ENCODE assay signal across 14 cellular contexts in genomic region chr12:91958816-91959215, GRCh38.
DNase-seq lines count a peak whose midpoint lies in the region; TF ChIP-seq lines count a peak whose summit lies in the region.
"Had no signal": no experiment of that assay in that cellular context is flagged by ENCODE, and none has a peak within 500 bp of the region (broad histone marks: within the 10 kb centered on the region; RNA-seq: fewer than 3 reads in every experiment).

No MANE protein-coding gene starts in this region.

- H3K79me2 ChIP-seq in smooth muscle cell (ENCODE audit: low read depth): no peaks in the 10 kb centered on the region

- no peaks in the 10 kb centered on the region for H4K20me1 ChIP-seq in smooth muscle cell (ENCODE audit: low read depth)

- H3K36me3 ChIP-seq in smooth muscle cell (ENCODE audit: low read depth): no peaks in the 10 kb centered on the region
- H3K36me3 ChIP-seq: tibial artery had no signal

- H3K4me1 ChIP-seq in smooth muscle cell (ENCODE audit: low read depth): no peaks in the 10 kb centered on the region
- H3K4me1 ChIP-seq: tibial artery had no signal

- H2AFZ ChIP-seq in smooth muscle cell (ENCODE audit: low read depth): no peak overlapping the region

- no peak for TF ChIP-seq CTCF in fibroblast of the aortic adventitia (IDR thresholded peaks at IDR 0.05; ENCODE audit: insufficient read depth, low read length)
- TF ChIP-seq CTCF in smooth muscle cell (IDR thresholded peaks at IDR 0.05; ENCODE audit: borderline replicate concordance, insufficient read depth, poor library complexity, severe bottlenecking): no peak

- no peak overlapping the region for H3K4me3 ChIP-seq in fibroblast of the aortic adventitia (ENCODE audit: low read depth, low read length)
- H3K4me3 ChIP-seq in smooth muscle cell: no peak overlapping the region
- H3K4me3 ChIP-seq: body of pancreas, tibial artery had no signal

- H3K4me2 ChIP-seq in smooth muscle cell: no peak overlapping the region

- DNase-seq in DMS53 (lab: John Stamatoyannopoulos, UW): peak; percentile 21
- no peak for DNase-seq in DMS53 treated with DMSO at 0.1 percent for 48 hours (lab: John Stamatoyannopoulos, UW; ENCODE audit: unreplicated experiment)
- peak; percentile 42 for DNase-seq in SW480 (ENCODE audit: low spot score)
- DNase-seq in fibroblast of the aortic adventitia (ENCODE audit: low read depth): peak; percentile 47
- no peak for DNase-seq in smooth muscle cell (lab: John Stamatoyannopoulos, UW; ENCODE audit: unreplicated experiment)
- DNase-seq in RKO (ENCODE audit: low spot score): no peak
- DNase-seq in NCI-H1105 (lab: John Stamatoyannopoulos, UW): no peak
- no peak for DNase-seq in HUDEP-2 (lab: John Stamatoyannopoulos, UW; ENCODE audit: unreplicated experiment in 76 of 76)
- DNase-seq: activated T-cell treated with anti-CD3 and anti-CD28 coated beads, Interleukin-2, amount 50 U/mL, for 4 hours; body of pancreas; NCI-H345; stimulated activated CD8-positive, alpha-beta memory T cell treated with anti-CD3 and anti-CD28 coated beads, Interleukin-4, amount 100 ng/mL, for 48 hours; tibial artery had no signal

- no peaks in the 10 kb centered on the region for H3K9me3 ChIP-seq in smooth muscle cell (replicated peaks; ENCODE audit: low read depth)
- H3K9me3 ChIP-seq: body of pancreas, tibial artery had no signal

- 52% methylated on average over 5 of the region's 5 CpGs for WGBS in smooth muscle cell (ENCODE audit: low lambda C conversion rate)

- H3K27me3 ChIP-seq in smooth muscle cell (ENCODE audit: low read depth): no peaks in the 10 kb centered on the region
- H3K27me3 ChIP-seq: body of pancreas, tibial artery had no signal

- peak overlapping the region; percentile 7 for H3K27ac ChIP-seq in smooth muscle cell (ENCODE audit: low read depth)
- H3K27ac ChIP-seq: 22Rv1, body of pancreas, tibial artery had no signal

- H3K9ac ChIP-seq in smooth muscle cell (ENCODE audit: low read depth): no peak overlapping the region

- H3F3A ChIP-seq in smooth muscle cell (ENCODE audit: low read depth): no peaks in the 10 kb centered on the region

Comparison
In these comparisons a context has a peak if more than half of its experiments do, and no peak if none do; other contexts are left out.
1. DNase-seq: peak in DMS53 (single experiment), SW480 (single experiment) and fibroblast of the aortic adventitia (single experiment); none in DMS53 treated with DMSO at 0.1 percent for 48 hours (single experiment), smooth muscle cell (single experiment), RKO (single experiment), NCI-H1105 (single experiment) and HUDEP-2 (0 of 76).